In the genomic region with DNA sequence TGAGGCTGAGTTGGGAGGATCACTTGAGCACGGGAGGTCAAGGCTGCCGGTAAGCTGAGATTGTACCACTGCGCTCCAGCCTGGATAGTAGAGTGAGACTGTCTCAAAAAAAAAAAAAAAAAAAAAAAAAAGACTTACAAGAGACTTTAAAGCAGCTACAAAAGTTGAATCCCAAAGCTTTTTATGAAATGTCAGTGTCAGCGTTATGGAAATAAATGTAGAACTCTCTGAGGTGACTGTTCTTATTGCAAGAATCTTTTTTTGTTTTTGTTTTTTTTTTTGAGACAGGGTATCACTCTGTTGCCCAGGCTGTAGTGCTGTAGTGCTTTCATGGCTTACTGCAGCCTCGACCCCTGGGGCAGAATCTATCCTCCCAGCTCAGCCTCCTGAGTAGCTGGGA, we compare ENCODE assay signal across 32 cellular contexts.
"Had no signal": no experiment of that assay in that cellular context is flagged by ENCODE, and none has a peak within 500 bp of the region (broad histone marks: within the 10 kb centered on the region; RNA-seq: fewer than 3 reads in every experiment).

No MANE protein-coding gene starts in this region.

- H3K27ac ChIP-seq: ascending aorta, brain microvascular endothelial cell, colonic mucosa, epithelial cell of prostate, esophagus squamous epithelium, gastroesophageal sphincter, heart right ventricle, WERI-Rb-1 had no signal

- H3K36me3 ChIP-seq: ascending aorta, brain microvascular endothelial cell, colonic mucosa, esophagus squamous epithelium, gastroesophageal sphincter, heart right ventricle, WERI-Rb-1 had no signal

- DNase-seq: activated B cell treated with CpG ODN at 0.5 μM for 24 hours; activated CD4-positive, alpha-beta memory T cell treated with anti-CD3 and anti-CD28 coated beads for 36 hours; activated CD4-positive, alpha-beta T cell treated with anti-CD3 and anti-CD28 coated beads for 48 hours; activated CD8-positive, alpha-beta memory T cell treated with anti-CD3 and anti-CD28 coated beads, Interleukin-2, amount 10 ng/mL, durations not matched to agents 7 days and 5 days; activated CD8-positive, alpha-beta memory T cell treated with anti-CD3 and anti-CD28 coated beads, Interleukin-2, amount 50 U/mL, for 4 hours; activated CD8-positive, alpha-beta T cell treated with anti-CD3 and anti-CD28 coated beads, Interleukin-2, amount 10 ng/mL, durations not matched to agents 7 days and 5 days; activated effector memory CD4-positive, alpha-beta T cell treated with anti-CD3 and anti-CD28 coated beads, Interleukin-2, amount 50 U/mL, for 16 hours; activated naive CD4-positive, alpha-beta T cell treated with anti-CD3 and anti-CD28 coated beads for 36 hours; activated naive CD8-positive, alpha-beta T cell treated with anti-CD3 and anti-CD28 coated beads, Interleukin-2, amount 10 ng/mL, durations not matched to agents 7 days and 5 days; activated T-cell treated with anti-CD3 and anti-CD28 coated beads, Interleukin-2, amount 50 U/mL, for 1 hour; activated T-cell treated with anti-CD3 and anti-CD28 coated beads, Interleukin-2, amount 50 U/mL, for 48 hours; brain microvascular endothelial cell; colonic mucosa; effector CD8-positive, alpha-beta T cell; esophagus squamous epithelium; foreskin melanocyte; heart right ventricle; T-helper 1 cell; T-helper 17 cell; T1000; WERI-Rb-1 had no signal

- FAIRE-seq: bronchial epithelial cell, endometrium, endothelial cell of umbilical vein had no signal

- ATAC-seq: activated CD4-positive, CD25-positive, alpha-beta regulatory T cell treated with anti-CD3 and anti-CD28 coated beads, Interleukin-2, amount 50 U/mL, for 24 hours; activated CD8-positive, alpha-beta memory T cell treated with anti-CD3 and anti-CD28 coated beads, Interleukin-2, amount 10 ng/mL, durations not matched to agents 7 days and 5 days; activated CD8-positive, alpha-beta T cell treated with anti-CD3 and anti-CD28 coated beads, Interleukin-2, amount 10 ng/mL, durations not matched to agents 7 days and 5 days; gastroesophageal sphincter; heart right ventricle; T-helper 17 cell had no signal

- H3K9me3 Mint-ChIP-seq: activated CD4-positive, alpha-beta memory T cell treated with anti-CD3 and anti-CD28 coated beads for 36 hours; activated naive CD8-positive, alpha-beta T cell treated with anti-CD3 and anti-CD28 coated beads, Interleukin-2, amount 10 ng/mL, durations not matched to agents 7 days and 5 days; activated T-helper 1 cell treated with anti-CD3 and anti-CD28 coated beads, Interleukin-12 subunit alpha, Interleukin-12 subunit beta, Interleukin-2, Interleukin-4 antibody, amounts not matched to agents 30 ng/mL and 10 ng/mL and 1 ng/mL, durations not matched to agents 14 hours and 24 hours and 36 hours had no signal

- H3K9me3 ChIP-seq: ascending aorta, colonic mucosa, esophagus squamous epithelium, gastroesophageal sphincter, heart right ventricle had no signal

- H3K27me3 Mint-ChIP-seq: activated B cell treated with CpG ODN at 0.5 μM for 24 hours; activated CD4-positive, alpha-beta memory T cell treated with anti-CD3 and anti-CD28 coated beads for 36 hours; activated CD8-positive, alpha-beta memory T cell treated with anti-CD3 and anti-CD28 coated beads, Interleukin-2, amount 10 ng/mL, durations not matched to agents 7 days and 5 days; activated naive CD4-positive, alpha-beta T cell treated with anti-CD3 and anti-CD28 coated beads, Interleukin-2, amount 50 U/mL, for 24 hours; activated naive CD8-positive, alpha-beta T cell treated with anti-CD3 and anti-CD28 coated beads, Interleukin-2, amount 10 ng/mL, durations not matched to agents 7 days and 5 days; T-helper 17 cell had no signal

- H3K4me3 Mint-ChIP-seq: activated B cell treated with CpG ODN at 0.5 μM for 24 hours; activated CD4-positive, alpha-beta memory T cell treated with anti-CD3 and anti-CD28 coated beads for 36 hours; activated CD8-positive, alpha-beta memory T cell treated with anti-CD3 and anti-CD28 coated beads, Interleukin-2, amount 10 ng/mL, durations not matched to agents 7 days and 5 days; activated CD8-positive, alpha-beta T cell treated with anti-CD3 and anti-CD28 coated beads, Interleukin-2, amount 10 ng/mL, durations not matched to agents 7 days and 5 days; activated naive CD4-positive, alpha-beta T cell treated with anti-CD3 and anti-CD28 coated beads for 36 hours; activated naive CD4-positive, alpha-beta T cell treated with anti-CD3 and anti-CD28 coated beads, Interleukin-2, amount 50 U/mL, for 24 hours; activated naive CD8-positive, alpha-beta T cell treated with anti-CD3 and anti-CD28 coated beads, Interleukin-2, amount 10 ng/mL, durations not matched to agents 7 days and 5 days; activated T-helper 1 cell treated with anti-CD3 and anti-CD28 coated beads, Interleukin-12 subunit alpha, Interleukin-12 subunit beta, Interleukin-2, Interleukin-4 antibody, amounts not matched to agents 30 ng/mL and 10 ng/mL and 1 ng/mL, durations not matched to agents 14 hours and 24 hours and 36 hours; T-helper 17 cell; T-helper 2 cell treated with Interferon-gamma antibody and Interleukin-4, amounts not matched to agents 5 μg/mL and 100 μg/mL, for 36 hours had no signal

- H3K27me3 ChIP-seq: ascending aorta, brain microvascular endothelial cell, colonic mucosa, esophagus squamous epithelium, gastroesophageal sphincter, heart right ventricle had no signal

- H3K4me1 ChIP-seq: ascending aorta, colonic mucosa had no signal

- H3K27ac Mint-ChIP-seq: activated B cell treated with CpG ODN at 0.5 μM for 24 hours; activated CD4-positive, alpha-beta memory T cell treated with anti-CD3 and anti-CD28 coated beads for 36 hours; activated CD8-positive, alpha-beta memory T cell treated with anti-CD3 and anti-CD28 coated beads, Interleukin-2, amount 10 ng/mL, durations not matched to agents 7 days and 5 days; activated CD8-positive, alpha-beta T cell treated with anti-CD3 and anti-CD28 coated beads, Interleukin-2, amount 10 ng/mL, durations not matched to agents 7 days and 5 days; activated naive CD4-positive, alpha-beta T cell treated with anti-CD3 and anti-CD28 coated beads for 36 hours; activated naive CD8-positive, alpha-beta T cell treated with anti-CD3 and anti-CD28 coated beads, Interleukin-2, amount 10 ng/mL, durations not matched to agents 7 days and 5 days; activated T-helper 2 cell treated with anti-CD3 and anti-CD28 coated beads, Interferon-gamma antibody, Interleukin-2, Interleukin-4, amounts not matched to agents 10 μg/mL and 5 μg/mL and 100 μg/mL, durations not matched to agents 14 hours and 24 hours and 36 hours; T-helper 17 cell; T-helper 2 cell treated with Interferon-gamma antibody and Interleukin-4, amounts not matched to agents 5 μg/mL and 100 μg/mL, for 36 hours had no signal

- H3K4me3 ChIP-seq: ascending aorta, colonic mucosa, esophagus squamous epithelium, gastroesophageal sphincter, heart right ventricle had no signal
